Comparison of ENCODE assay signal across 8 cellular contexts in genomic region chr19:4768934-4769777, GRCh38.
DNase-seq lines count a peak whose midpoint lies in the region; ATAC-seq and TF ChIP-seq lines count a peak whose summit lies in the region.

No MANE protein-coding gene starts in this region.

- TF ChIP-seq CTCF in epithelial cell of esophagus (IDR thresholded peaks at IDR 0.05; ENCODE audit: insufficient read depth, low read depth, low read length, missing control alignments): no peak

- no peak overlapping the region for H3K4me3 ChIP-seq in epithelial cell of esophagus (ENCODE audit: low read length)

- DNase-seq in Ammon's horn (ENCODE audit: low spot score): peak; percentile 77
- DNase-seq in HS-5 (ENCODE audit: low read depth): peak; percentile 8
- peak; percentile 93 for DNase-seq in NCI-H774 (lab: John Stamatoyannopoulos, UW)
- DNase-seq in activated CD8-positive, alpha-beta memory T cell treated with anti-CD3 and anti-CD28 coated beads, Interleukin-2, amount 50 U/mL, for 4 hours: peak; percentile 74
- DNase-seq in epithelial cell of esophagus (ENCODE audit: low read depth): peak; percentile 85
- DNase-seq in middle frontal gyrus (ENCODE audit: extremely low spot score, low spot score): peak; percentile 57
- peak; percentile 56 to 64 for DNase-seq in stimulated activated CD8-positive, alpha-beta memory T cell treated with anti-CD3 and anti-CD28 coated beads, Interleukin-2, amount 100 ng/mL, for 48 hours (ENCODE audit: low read depth in 2 of 2)

- no peak for ATAC-seq in HG02852 (IDR thresholded peaks at IDR 0.05; ENCODE audit: unreplicated experiment)

Comparison
In these comparisons a context has a peak if more than half of its experiments do, and no peak if none do; other contexts are left out.
1. DNase-seq: peak in every context shown above with its lines; median percentile 93 in NCI-H774; 85 in epithelial cell of esophagus; 77 in Ammon's horn; 74 in activated CD8-positive, alpha-beta memory T cell treated with anti-CD3 and anti-CD28 coated beads, Interleukin-2, amount 50 U/mL, for 4 hours; 60 in stimulated activated CD8-positive, alpha-beta memory T cell treated with anti-CD3 and anti-CD28 coated beads, Interleukin-2, amount 100 ng/mL, for 48 hours; 57 in middle frontal gyrus; 8 in HS-5.